Comparison of ENCODE assay signal across 27 cellular contexts in genomic region chr6:33997265-33997664, GRCh38.
"Had no signal": no experiment of that assay in that cellular context is flagged by ENCODE, and none has a peak within 500 bp of the region (broad histone marks: within the 10 kb centered on the region; RNA-seq: fewer than 3 reads in every experiment).

No MANE protein-coding gene starts in this region.

- H3K27ac ChIP-seq: colonic mucosa, coronary artery, dorsolateral prefrontal cortex, epithelial cell of prostate, esophagus muscularis mucosa, esophagus squamous epithelium, foreskin keratinocyte, gastrocnemius medialis, gastroesophageal sphincter, heart left ventricle, heart right ventricle had no signal

- H3K36me3 ChIP-seq: colonic mucosa, esophagus muscularis mucosa, esophagus squamous epithelium, gastrocnemius medialis, gastroesophageal sphincter, heart left ventricle, heart right ventricle had no signal

- DNase-seq: colonic mucosa; cortex of kidney; dermis blood vessel endothelial cell; dorsolateral prefrontal cortex; effector CD4-positive, alpha-beta T cell; effector CD8-positive, alpha-beta T cell; effector memory CD4-positive, alpha-beta T cell; effector memory CD8-positive, alpha-beta T cell; endodermal cell; erythroblast; esophagus squamous epithelium; foreskin fibroblast; foreskin keratinocyte; foreskin melanocyte; gastrocnemius medialis; glutamatergic neuron; head of caudate nucleus; heart left ventricle; heart right ventricle had no signal

- H3K9me3 ChIP-seq: colonic mucosa had no signal

- H3K4me1 ChIP-seq: esophagus muscularis mucosa, esophagus squamous epithelium, foreskin keratinocyte, gastrocnemius medialis, gastroesophageal sphincter had no signal

- FAIRE-seq: colon, endometrium, endothelial cell of umbilical vein, frontal cortex had no signal

- H3K4me3 ChIP-seq: colonic mucosa, coronary artery, dorsolateral prefrontal cortex, esophagus muscularis mucosa, esophagus squamous epithelium, gastrocnemius medialis, gastroesophageal sphincter, heart left ventricle, heart right ventricle had no signal
